In the genomic region with DNA sequence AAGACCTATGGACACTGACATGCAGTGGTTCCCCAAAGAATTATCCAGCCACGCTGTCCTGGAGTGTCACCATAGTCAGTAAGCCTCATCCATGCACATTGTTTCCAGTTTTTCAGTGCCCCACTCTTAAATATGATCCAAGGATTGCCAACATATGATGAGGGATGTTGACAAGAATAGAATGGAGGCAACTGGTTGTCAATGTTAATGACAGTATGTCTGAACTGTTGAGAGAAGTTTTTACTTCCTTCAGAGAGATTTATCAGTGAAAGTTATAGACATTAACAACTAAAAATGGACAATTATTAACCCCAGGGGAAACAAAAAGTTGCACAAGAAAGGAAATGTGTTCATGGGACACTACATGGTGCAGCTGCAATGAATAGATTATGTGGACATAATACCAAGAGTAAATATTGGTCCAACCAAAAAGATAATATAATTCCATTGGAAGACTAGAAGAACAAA, we compare ENCODE assay signal across 2 cellular contexts.
TF ChIP-seq lines count a peak whose summit lies in the region.

No MANE protein-coding gene starts in this region.

TF ChIP-seq in A549, 52 proteins besides CTCF, POLR2A, EP300 and RAD21 (continued from another document):
- peak; percentile 40; the same call in 1 of the 2 replicates for TF ChIP-seq MYC (IDR thresholded peaks at IDR 0.05; ENCODE audit: borderline replicate concordance, low read length)
- peak; percentile 17 to 74; a peak in 2 of 5 replicates for TF ChIP-seq JUN (IDR thresholded peaks at IDR 0.05)
- TF ChIP-seq FOSL2 (IDR thresholded peaks at IDR 0.05): no peak
- TF ChIP-seq FOSL2 (CRISPR knock-in tag; IDR thresholded peaks at IDR 0.05): peak; percentile 19; the same call in 1 of the 2 replicates
- TF ChIP-seq RCOR1 (IDR thresholded peaks at IDR 0.05; ENCODE audit: low read depth, low read length): no peak
- TF ChIP-seq, protein P1, sequence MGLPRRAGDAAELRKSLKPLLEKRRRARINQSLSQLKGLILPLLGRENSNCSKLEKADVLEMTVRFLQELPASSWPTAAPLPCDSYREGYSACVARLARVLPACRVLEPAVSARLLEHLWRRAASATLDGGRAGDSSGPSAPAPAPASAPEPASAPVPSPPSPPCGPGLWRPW (IDR thresholded peaks at IDR 0.05): peak; percentile 78; the same call in 1 of the 2 replicates
- TF ChIP-seq ZFP36 (IDR thresholded peaks at IDR 0.05; ENCODE audit: borderline replicate concordance, partially characterized antibody): peak; percentile 38
- peak; percentile 78 for TF ChIP-seq GATA3 (IDR thresholded peaks at IDR 0.05; ENCODE audit: borderline replicate concordance)

TF ChIP-seq in liver, 16 proteins besides CTCF, POLR2A, EP300 and RAD21 (continued from another document):
- TF ChIP-seq, protein P2, sequence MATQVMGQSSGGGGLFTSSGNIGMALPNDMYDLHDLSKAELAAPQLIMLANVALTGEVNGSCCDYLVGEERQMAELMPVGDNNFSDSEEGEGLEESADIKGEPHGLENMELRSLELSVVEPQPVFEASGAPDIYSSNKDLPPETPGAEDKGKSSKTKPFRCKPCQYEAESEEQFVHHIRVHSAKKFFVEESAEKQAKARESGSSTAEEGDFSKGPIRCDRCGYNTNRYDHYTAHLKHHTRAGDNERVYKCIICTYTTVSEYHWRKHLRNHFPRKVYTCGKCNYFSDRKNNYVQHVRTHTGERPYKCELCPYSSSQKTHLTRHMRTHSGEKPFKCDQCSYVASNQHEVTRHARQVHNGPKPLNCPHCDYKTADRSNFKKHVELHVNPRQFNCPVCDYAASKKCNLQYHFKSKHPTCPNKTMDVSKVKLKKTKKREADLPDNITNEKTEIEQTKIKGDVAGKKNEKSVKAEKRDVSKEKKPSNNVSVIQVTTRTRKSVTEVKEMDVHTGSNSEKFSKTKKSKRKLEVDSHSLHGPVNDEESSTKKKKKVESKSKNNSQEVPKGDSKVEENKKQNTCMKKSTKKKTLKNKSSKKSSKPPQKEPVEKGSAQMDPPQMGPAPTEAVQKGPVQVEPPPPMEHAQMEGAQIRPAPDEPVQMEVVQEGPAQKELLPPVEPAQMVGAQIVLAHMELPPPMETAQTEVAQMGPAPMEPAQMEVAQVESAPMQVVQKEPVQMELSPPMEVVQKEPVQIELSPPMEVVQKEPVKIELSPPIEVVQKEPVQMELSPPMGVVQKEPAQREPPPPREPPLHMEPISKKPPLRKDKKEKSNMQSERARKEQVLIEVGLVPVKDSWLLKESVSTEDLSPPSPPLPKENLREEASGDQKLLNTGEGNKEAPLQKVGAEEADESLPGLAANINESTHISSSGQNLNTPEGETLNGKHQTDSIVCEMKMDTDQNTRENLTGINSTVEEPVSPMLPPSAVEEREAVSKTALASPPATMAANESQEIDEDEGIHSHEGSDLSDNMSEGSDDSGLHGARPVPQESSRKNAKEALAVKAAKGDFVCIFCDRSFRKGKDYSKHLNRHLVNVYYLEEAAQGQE (IDR thresholded peaks at IDR 0.05): peak; percentile 25
- TF ChIP-seq, protein P3, sequence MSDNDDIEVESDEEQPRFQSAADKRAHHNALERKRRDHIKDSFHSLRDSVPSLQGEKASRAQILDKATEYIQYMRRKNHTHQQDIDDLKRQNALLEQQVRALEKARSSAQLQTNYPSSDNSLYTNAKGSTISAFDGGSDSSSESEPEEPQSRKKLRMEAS (IDR thresholded peaks at IDR 0.05): no peak
- TF ChIP-seq HNF4G (IDR thresholded peaks at IDR 0.05) (no peak), SP1 (IDR thresholded peaks at IDR 0.05) (peak; percentile 80), EGR1 (IDR thresholded peaks at IDR 0.05; ENCODE audit: low read depth in 2 of 2) (peak in 1 of 2 donors; percentile 32)
- TF ChIP-seq, protein P4, sequence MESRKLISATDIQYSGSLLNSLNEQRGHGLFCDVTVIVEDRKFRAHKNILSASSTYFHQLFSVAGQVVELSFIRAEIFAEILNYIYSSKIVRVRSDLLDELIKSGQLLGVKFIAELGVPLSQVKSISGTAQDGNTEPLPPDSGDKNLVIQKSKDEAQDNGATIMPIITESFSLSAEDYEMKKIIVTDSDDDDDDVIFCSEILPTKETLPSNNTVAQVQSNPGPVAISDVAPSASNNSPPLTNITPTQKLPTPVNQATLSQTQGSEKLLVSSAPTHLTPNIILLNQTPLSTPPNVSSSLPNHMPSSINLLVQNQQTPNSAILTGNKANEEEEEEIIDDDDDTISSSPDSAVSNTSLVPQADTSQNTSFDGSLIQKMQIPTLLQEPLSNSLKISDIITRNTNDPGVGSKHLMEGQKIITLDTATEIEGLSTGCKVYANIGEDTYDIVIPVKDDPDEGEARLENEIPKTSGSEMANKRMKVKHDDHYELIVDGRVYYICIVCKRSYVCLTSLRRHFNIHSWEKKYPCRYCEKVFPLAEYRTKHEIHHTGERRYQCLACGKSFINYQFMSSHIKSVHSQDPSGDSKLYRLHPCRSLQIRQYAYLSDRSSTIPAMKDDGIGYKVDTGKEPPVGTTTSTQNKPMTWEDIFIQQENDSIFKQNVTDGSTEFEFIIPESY (IDR thresholded peaks at IDR 0.05): no peak
